Comparison of ENCODE assay signal across 10 cellular contexts in genomic region chr10:69045441-69046300, GRCh38. TPM values are rescaled to one million over a fixed set of nuclear protein-coding genes. Genes with fewer than 3 reads are reported as not detected.
DNase-seq lines count a peak whose midpoint lies in the region; ATAC-seq and TF ChIP-seq lines count a peak whose summit lies in the region.
"Had no signal": no experiment of that assay in that cellular context is flagged by ENCODE, and none has a peak within 500 bp of the region (broad histone marks: within the 10 kb centered on the region; RNA-seq: fewer than 3 reads in every experiment).

No MANE protein-coding gene starts in this region.

- no peak for TF ChIP-seq CTCF in MCF 10A (IDR thresholded peaks at IDR 0.05; ENCODE audit: unreplicated experiment)
- TF ChIP-seq CTCF in breast epithelium (IDR thresholded peaks at IDR 0.05), result no peak

- H3K4me1 Mint-ChIP-seq in MCF 10A (ENCODE audit: insufficient read depth, unreplicated experiment), result peaks cover 10% of the 10 kb centered on the region
- H3K4me1 Mint-ChIP-seq: neural crest cell had no signal

- DNase-seq in MCF 10A (ENCODE audit: unreplicated experiment) (peak; percentile 70), breast epithelium (ENCODE audit: low spot score in 2 of 2) (no peak), SIG-M5 treated with dmso at 0.1 percent for 504 hours (lab: John Stamatoyannopoulos, UW; ENCODE audit: unreplicated experiment) (peak; percentile 92), AG08396 (ENCODE audit: low spot score) (no peak), middle frontal gyrus (ENCODE audit: extremely low spot score, low spot score) (no peak)
- no peak for DNase-seq in effector memory CD4-positive, alpha-beta T cell

- no peak overlapping the region for H3K4me3 Mint-ChIP-seq in MCF 10A (ENCODE audit: unreplicated experiment)
- H3K4me3 Mint-ChIP-seq: neural crest cell had no signal

- no peaks in the 10 kb centered on the region for H3K27me3 Mint-ChIP-seq in MCF 10A (ENCODE audit: insufficient read depth, unreplicated experiment)

- POLR2A ChIA-PET in MCF 10A (lab: Yijun Ruan, JAX), result interaction anchor here (0.6 to 2.4 kb wide), 7 partner anchors 14 to 668 kb away, joined by 3 to 11 read pairs (median 3); no protein-coding TSS in a partner anchor

- CTCF ChIA-PET in MCF 10A (lab: Yijun Ruan, JAX), result interaction anchor here (0.7 to 1.1 kb wide), 4 partner anchors 19 to 239 kb away, joined by 3 to 4 read pairs (median 4); no protein-coding TSS in a partner anchor

- H3K36me3 Mint-ChIP-seq in MCF 10A (ENCODE audit: insufficient read depth, unreplicated experiment), result no peaks in the 10 kb centered on the region

- H3K4me1 ChIP-seq in breast epithelium, result no peaks in the 10 kb centered on the region
- peaks cover 18% of the 10 kb centered on the region for H3K4me1 ChIP-seq in effector memory CD4-positive, alpha-beta T cell (ENCODE audit: control insufficient read depth, insufficient read depth, low read length, poor library complexity, severe bottlenecking)

- intact Hi-C loops in MCF 10A (cut with micrococcal nuclease) (no loop called here), breast epithelium (cut with DNase I; ENCODE audit: low total_unique reads) (no loop called here)

- ATAC-seq in HG03045 (IDR thresholded peaks at IDR 0.05; ENCODE audit: unreplicated experiment), result peak; percentile 56

- H3K27me3 ChIP-seq in breast epithelium, result no peaks in the 10 kb centered on the region
- no peaks in the 10 kb centered on the region for H3K27me3 ChIP-seq in effector memory CD4-positive, alpha-beta T cell (replicated peaks; ENCODE audit: control insufficient read depth, insufficient read depth, low read length, poor library complexity, severe bottlenecking)

- H3K27ac ChIP-seq in breast epithelium (peak overlapping the region in 1 of 2 donors; percentile 25), temporal lobe (ENCODE audit: low read depth, low read length) (peak overlapping the region; percentile 4)
- peak overlapping the region; percentile 44 for H3K27ac ChIP-seq in effector memory CD4-positive, alpha-beta T cell (ENCODE audit: insufficient read depth, low read length, poor library complexity, severe bottlenecking)
- H3K27ac ChIP-seq: C4-2B had no signal

- H3K9me3 Mint-ChIP-seq in MCF 10A (ENCODE audit: unreplicated experiment), result no peaks in the 10 kb centered on the region
- H3K9me3 Mint-ChIP-seq: neural crest cell had no signal

- peak overlapping the region; percentile 94 for H3K27ac Mint-ChIP-seq in MCF 10A (ENCODE audit: low read depth, unreplicated experiment)

- no peaks in the 10 kb centered on the region for H3K36me3 ChIP-seq in breast epithelium
- no peaks in the 10 kb centered on the region for H3K36me3 ChIP-seq in effector memory CD4-positive, alpha-beta T cell (ENCODE audit: control insufficient read depth, insufficient read depth, low read length)

- TF ChIP-seq POLR2A in breast epithelium (IDR thresholded peaks at IDR 0.05), result no peak

- no TSS peak for BruUV-seq in MCF 10A (replicated peaks; lab: Mats Ljungman, UMichigan)

- no peaks in the 10 kb centered on the region for H3K9me3 ChIP-seq in breast epithelium
- no peaks in the 10 kb centered on the region for H3K9me3 ChIP-seq in effector memory CD4-positive, alpha-beta T cell (ENCODE audit: control insufficient read depth, low read length)

- H3K4me3 ChIP-seq in breast epithelium, result no peak overlapping the region
- no peak overlapping the region for H3K4me3 ChIP-seq in effector memory CD4-positive, alpha-beta T cell (ENCODE audit: insufficient read depth, low read depth, low read length, poor library complexity, severe bottlenecking)

RNA-seq across cellular contexts. Expression of gene SRGN, which starts 42.2 kb away (rescaled TPM):
- total RNA-seq in MCF 10A (2022) (2.3 and 2.7 TPM in 2 replicates), breast epithelium (100 to 1,000 TPM in 2 of 3 donors, 10 to 100 TPM in 1; 97.2 to 208 (median 114) TPM), temporal lobe (16.2 TPM)
- total RNA-seq: neural crest cell had no signal

RNA-seq across cellular contexts. Expression of gene KIFBP, which starts 57.1 kb away (rescaled TPM):
- 20.9 and 23.2 TPM in 2 replicates for total RNA-seq in MCF 10A (2022)
- total RNA-seq in breast epithelium, result 10 to 100 TPM; 28.2 to 37.9 (median 29.1) TPM
- 34.7 TPM for total RNA-seq in temporal lobe

Comparison
In these comparisons a context has a peak if more than half of its experiments do, and no peak if none do; other contexts are left out.
1. DNase-seq: peak in MCF 10A (single experiment) and SIG-M5 treated with dmso at 0.1 percent for 504 hours (single experiment); none in breast epithelium (0 of 2), effector memory CD4-positive, alpha-beta T cell (0 of 3), AG08396 (single experiment) and middle frontal gyrus (single experiment).